ENCODE assay signal across 9 cellular contexts in the genomic region with DNA sequence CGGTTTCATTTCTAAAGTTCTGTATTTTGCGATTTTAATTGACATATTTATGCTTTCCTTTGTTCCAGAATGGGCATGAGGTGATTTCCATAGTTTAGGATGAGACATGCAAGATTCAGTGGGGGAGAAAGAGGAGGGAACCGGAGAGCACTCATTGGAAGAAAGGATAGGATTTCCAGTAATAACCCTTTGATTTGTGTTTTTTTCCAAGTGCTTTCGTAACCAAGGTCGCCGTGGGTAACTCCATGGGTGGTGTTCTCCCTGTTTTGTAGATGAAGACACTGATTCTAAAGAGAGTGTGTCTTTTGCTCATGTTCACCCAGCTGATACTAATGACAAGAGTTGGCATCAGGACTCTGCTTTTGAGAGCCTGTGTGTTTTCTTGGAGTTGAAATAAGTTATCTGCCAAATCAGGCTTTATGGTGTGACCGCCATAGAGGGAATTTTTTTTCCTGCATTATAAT.
DNase-seq lines count a peak whose midpoint lies in the region; ATAC-seq and TF ChIP-seq lines count a peak whose summit lies in the region.
"Had no signal": no experiment of that assay in that cellular context is flagged by ENCODE, and none has a peak within 500 bp of the region (broad histone marks: within the 10 kb centered on the region; RNA-seq: fewer than 3 reads in every experiment).

No MANE protein-coding gene starts in this region.

- peak overlapping the region; percentile 54 for H3K4me2 ChIP-seq in skeletal muscle satellite cell (ENCODE audit: low read length)

- ATAC-seq in GM21526 (IDR thresholded peaks at IDR 0.05; ENCODE audit: low FRiP score, unreplicated experiment) (no peak), HG03439 (IDR thresholded peaks at IDR 0.05; ENCODE audit: unreplicated experiment) (no peak), GM21367 (IDR thresholded peaks at IDR 0.05; ENCODE audit: unreplicated experiment) (no peak)
- ATAC-seq: GM12878 had no signal

- in situ Hi-C loops in G401 (cut with HindIII; ENCODE audit: low sequenced_read_pairs), result no loop called here

- H3K4me1 ChIP-seq in skeletal muscle satellite cell (ENCODE audit: control insufficient read depth, insufficient read depth, low read length), result peaks cover 38% of the 10 kb centered on the region

- H3K4me3 ChIP-seq in SK-N-MC, result peak overlapping the region; percentile 40
- no peak overlapping the region for H3K4me3 ChIP-seq in fibroblast of villous mesenchyme (ENCODE audit: low read depth, low read length)
- H3K4me3 ChIP-seq in skeletal muscle satellite cell (ENCODE audit: low read length), result no peak overlapping the region
- H3K4me3 ChIP-seq: GM12878 had no signal

- H3K9ac ChIP-seq in SK-N-MC (ENCODE audit: insufficient read length) (no peak overlapping the region), skeletal muscle satellite cell (ENCODE audit: low read depth, low read length) (peak overlapping the region; percentile 57)

- no peaks in the 10 kb centered on the region for H3K36me3 ChIP-seq in SK-N-MC (ENCODE audit: insufficient read depth, low read length)
- peaks cover 12% of the 10 kb centered on the region for H3K36me3 ChIP-seq in skeletal muscle satellite cell (ENCODE audit: insufficient read depth, low read length)

- H3K27me3 ChIP-seq in skeletal muscle satellite cell (ENCODE audit: control insufficient read depth, insufficient read depth, low read length), result no peaks in the 10 kb centered on the region

- TF ChIP-seq CTCF in fibroblast of villous mesenchyme (IDR thresholded peaks at IDR 0.05; ENCODE audit: insufficient read depth, low read depth, low read length), result no peak

- no peaks in the 10 kb centered on the region for H3K9me3 ChIP-seq in SK-N-MC (ENCODE audit: low read depth, low read length)
- no peaks in the 10 kb centered on the region for H3K9me3 ChIP-seq in skeletal muscle satellite cell (replicated peaks; ENCODE audit: low read length)

- DNase-seq in G401 (ENCODE audit: low spot score) (peak; percentile 23), SK-N-MC (ENCODE audit: low read depth, low spot score) (no peak), fibroblast of villous mesenchyme (ENCODE audit: low read depth) (peak; percentile 81)
- DNase-seq in stimulated activated CD4-positive, alpha-beta T cell treated with anti-CD3 and anti-CD28 coated beads, Interleukin-4, amount 100 ng/mL, for 1 hour, result no peak

- peak overlapping the region; percentile 69 for H3K27ac ChIP-seq in SK-N-MC

Comparison
In these comparisons a context has a peak if more than half of its experiments do, and no peak if none do; other contexts are left out.
1. DNase-seq: peak in G401 (single experiment) and fibroblast of villous mesenchyme (single experiment); none in SK-N-MC (single experiment) and stimulated activated CD4-positive, alpha-beta T cell treated with anti-CD3 and anti-CD28 coated beads, Interleukin-4, amount 100 ng/mL, for 1 hour (single experiment).